ENCODE assay signal across 26 cellular contexts in genomic region chr6:76772951-76773350, GRCh38.
"Had no signal": no experiment of that assay in that cellular context is flagged by ENCODE, and none has a peak within 500 bp of the region (broad histone marks: within the 10 kb centered on the region; RNA-seq: fewer than 3 reads in every experiment).

No MANE protein-coding gene starts in this region.

- ATAC-seq: left colon; left lung; lower lobe of right lung; mucosa of descending colon; naive thymus-derived CD4-positive, alpha-beta T cell; natural killer cell treated with Interleukin-12 subunit alpha and Interleukin-12 subunit beta and Interleukin-15 and Interleukin-18, amount 100 ng/mL, for 72 hours; right lobe of liver; stimulated activated memory B cell treated with anti-CD40 and anti-IgM and Interleukin-4, amounts not matched to agents 10 μg/mL and 1 μg/mL and 100 μg/mL, for 72 hours; stimulated activated naive CD8-positive, alpha-beta T cell treated with anti-CD3 and anti-CD28 coated beads, Interleukin-15, amount 100 ng/mL, for 72 hours had no signal

- DNase-seq: hippocampal formation; kidney; left colon; left lung; lower lobe of right lung; mesendoderm; midbrain; mucosa of descending colon; naive thymus-derived CD4-positive, alpha-beta T cell; ovary; right lobe of liver; stimulated activated CD4-positive, alpha-beta T cell treated with anti-CD3 and anti-CD28 coated beads, Interleukin-1b, Interleukin-23, amount 100 ng/mL, for 48 hours; stimulated activated CD4-positive, alpha-beta T cell treated with anti-CD3 and anti-CD28 coated beads, Interleukin-2, amount 100 ng/mL, for 48 hours; stimulated activated CD4-positive, alpha-beta T cell treated with anti-CD3 and anti-CD28 coated beads, Interleukin-4, amount 100 ng/mL, for 4 hours; stimulated activated CD8-positive, alpha-beta memory T cell treated with anti-CD3 and anti-CD28 coated beads, Interleukin-4, amount 100 ng/mL, for 48 hours; stimulated activated naive CD4-positive, alpha-beta T cell treated with Interleukin-2 at 50 U/mL for 16 hours; stimulated activated naive CD8-positive, alpha-beta T cell treated with anti-CD3 and anti-CD28 coated beads, Interleukin-15, amount 100 ng/mL, for 72 hours; substantia nigra; upper lobe of left lung had no signal

- H3K4me1 Mint-ChIP-seq: naive thymus-derived CD4-positive, alpha-beta T cell; stimulated activated memory B cell treated with anti-CD40 and anti-IgM and Interleukin-4, amounts not matched to agents 10 μg/mL and 1 μg/mL and 100 μg/mL, for 72 hours; stimulated activated naive CD8-positive, alpha-beta T cell treated with anti-CD3 and anti-CD28 coated beads, Interleukin-15, amount 100 ng/mL, for 72 hours had no signal

- H3K27ac Mint-ChIP-seq: naive thymus-derived CD4-positive, alpha-beta T cell; natural killer cell treated with Interleukin-12 subunit alpha and Interleukin-12 subunit beta and Interleukin-15 and Interleukin-18, amount 100 ng/mL, for 72 hours; progenitor cell of endocrine pancreas; stimulated activated memory B cell treated with anti-CD40 and anti-IgM and Interleukin-4, amounts not matched to agents 10 μg/mL and 1 μg/mL and 100 μg/mL, for 72 hours had no signal

- H3K36me3 ChIP-seq: left lung, lower lobe of right lung, ovary, right atrium auricular region, right lobe of liver, tibial nerve, upper lobe of left lung, vagina had no signal

- H3K4me3 Mint-ChIP-seq: naive thymus-derived CD4-positive, alpha-beta T cell; natural killer cell treated with Interleukin-12 subunit alpha and Interleukin-12 subunit beta and Interleukin-15 and Interleukin-18, amount 100 ng/mL, for 72 hours; stimulated activated memory B cell treated with anti-CD40 and anti-IgM and Interleukin-4, amounts not matched to agents 10 μg/mL and 1 μg/mL and 100 μg/mL, for 72 hours; stimulated activated naive CD8-positive, alpha-beta T cell treated with anti-CD3 and anti-CD28 coated beads, Interleukin-15, amount 100 ng/mL, for 72 hours had no signal

- H3K4me3 ChIP-seq: left lung, lower lobe of right lung, mucosa of descending colon, ovary, right atrium auricular region, right lobe of liver, smooth muscle cell, tibial nerve, upper lobe of left lung, vagina had no signal

- H3K27me3 ChIP-seq: left lung, ovary, right atrium auricular region, right lobe of liver, tibial nerve, upper lobe of left lung, vagina had no signal

- H3K9me3 ChIP-seq: lower lobe of right lung, mucosa of descending colon, ovary, right atrium auricular region, right lobe of liver, tibial nerve, upper lobe of left lung, vagina had no signal

- H3K27me3 Mint-ChIP-seq: naive thymus-derived CD4-positive, alpha-beta T cell; natural killer cell treated with Interleukin-12 subunit alpha and Interleukin-12 subunit beta and Interleukin-15 and Interleukin-18, amount 100 ng/mL, for 72 hours; progenitor cell of endocrine pancreas; stimulated activated memory B cell treated with anti-CD40 and anti-IgM and Interleukin-4, amounts not matched to agents 10 μg/mL and 1 μg/mL and 100 μg/mL, for 72 hours; stimulated activated naive CD8-positive, alpha-beta T cell treated with anti-CD3 and anti-CD28 coated beads, Interleukin-15, amount 100 ng/mL, for 72 hours had no signal

- H3K27ac ChIP-seq: left lung, lower lobe of right lung, ovary, right atrium auricular region, right lobe of liver, tibial nerve, upper lobe of left lung, vagina had no signal

- H3K36me3 Mint-ChIP-seq: naive thymus-derived CD4-positive, alpha-beta T cell; natural killer cell treated with Interleukin-12 subunit alpha and Interleukin-12 subunit beta and Interleukin-15 and Interleukin-18, amount 100 ng/mL, for 72 hours; stimulated activated memory B cell treated with anti-CD40 and anti-IgM and Interleukin-4, amounts not matched to agents 10 μg/mL and 1 μg/mL and 100 μg/mL, for 72 hours had no signal

- H3K4me1 ChIP-seq: left lung, lower lobe of right lung, right atrium auricular region, right lobe of liver, tibial nerve, upper lobe of left lung, vagina had no signal
